ENCODE assay signal across 1 cellular context in genomic region chr1:204475651-204476432, GRCh38.
TF ChIP-seq lines count a peak whose summit lies in the region.

No MANE protein-coding gene starts in this region.

TF ChIP-seq in IMR-90, 13 proteins besides CTCF, POLR2A, EP300 and RAD21 (continued from another document):
- no peak for TF ChIP-seq USF2 (IDR thresholded peaks at IDR 0.05; ENCODE audit: low read depth, low read length)
- TF ChIP-seq MAFK (IDR thresholded peaks at IDR 0.05; ENCODE audit: low read depth, low read length) = no peak
